In the genomic region with DNA sequence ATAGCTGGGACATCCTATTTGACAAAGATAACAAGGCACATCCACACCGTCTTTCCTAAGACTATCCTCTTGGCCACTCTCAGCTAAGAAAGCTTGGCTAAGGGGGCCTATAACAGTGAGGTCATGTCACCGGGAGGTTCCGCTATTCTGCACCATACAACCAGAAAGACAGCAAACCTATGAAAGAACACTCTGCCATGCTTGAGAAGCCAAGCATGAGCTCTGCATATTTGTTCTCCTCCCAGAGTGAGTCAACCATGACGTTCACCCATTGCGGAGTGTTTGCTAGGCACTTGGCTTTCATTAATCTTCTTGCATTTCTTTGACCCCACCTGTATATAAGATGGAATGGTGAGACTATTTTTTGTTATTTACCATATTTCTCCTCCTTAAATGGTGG, we compare ENCODE assay signal across 12 cellular contexts.
DNase-seq lines count a peak whose midpoint lies in the region; ATAC-seq and TF ChIP-seq lines count a peak whose summit lies in the region.
"Had no signal": no experiment of that assay in that cellular context is flagged by ENCODE, and none has a peak within 500 bp of the region (broad histone marks: within the 10 kb centered on the region; RNA-seq: fewer than 3 reads in every experiment).

No MANE protein-coding gene starts in this region.

- H3K27ac Mint-ChIP-seq in T-helper 17 cell: no peak overlapping the region
- H3K27ac Mint-ChIP-seq: CD14-positive monocyte; natural killer cell treated with Interleukin-12 subunit alpha and Interleukin-12 subunit beta and Interleukin-15 and Interleukin-18, amount 100 ng/mL, for 72 hours had no signal

- H3K27me3 Mint-ChIP-seq in T-helper 17 cell: peaks cover 16% of the 10 kb centered on the region
- H3K27me3 Mint-ChIP-seq: natural killer cell treated with Interleukin-12 subunit alpha and Interleukin-12 subunit beta and Interleukin-15 and Interleukin-18, amount 100 ng/mL, for 72 hours had no signal

- H3K36me3 Mint-ChIP-seq in T-helper 17 cell (ENCODE audit: low read depth): no peaks in the 10 kb centered on the region
- H3K36me3 Mint-ChIP-seq: CD14-positive monocyte; natural killer cell treated with Interleukin-12 subunit alpha and Interleukin-12 subunit beta and Interleukin-15 and Interleukin-18, amount 100 ng/mL, for 72 hours had no signal

- no peak for TF ChIP-seq EP300 in tibial nerve (IDR thresholded peaks at IDR 0.05)

- H3K27me3 ChIP-seq in prostate gland (replicated peaks; ENCODE audit: insufficient read depth) (no peaks in the 10 kb centered on the region), tibial nerve (no peaks in the 10 kb centered on the region)
- H3K27me3 ChIP-seq: hepatocyte had no signal

- peak; percentile 99 for ATAC-seq in GM21360 (IDR thresholded peaks at IDR 0.05; ENCODE audit: unreplicated experiment)
- peak; percentile 88 for ATAC-seq in HG03108 (IDR thresholded peaks at IDR 0.05; ENCODE audit: unreplicated experiment)
- ATAC-seq in T-helper 17 cell: no peak
- ATAC-seq: natural killer cell treated with Interleukin-12 subunit alpha and Interleukin-12 subunit beta and Interleukin-15 and Interleukin-18, amount 100 ng/mL, for 72 hours had no signal

- WGBS in prostate gland: 93% methylated on average over 5 of the region's 5 CpGs
- WGBS in tibial nerve, 2 donors: 95 to 98% methylated on average over 5 of the region's 5 CpGs

- no peak overlapping the region for H3K4me3 Mint-ChIP-seq in T-helper 17 cell
- H3K4me3 Mint-ChIP-seq: CD14-positive monocyte; natural killer cell treated with Interleukin-12 subunit alpha and Interleukin-12 subunit beta and Interleukin-15 and Interleukin-18, amount 100 ng/mL, for 72 hours had no signal

- TF ChIP-seq POLR2A in prostate gland (IDR thresholded peaks at IDR 0.05): no peak
- no peak for TF ChIP-seq POLR2A in tibial nerve (IDR thresholded peaks at IDR 0.05)

- H3K27ac ChIP-seq in prostate gland (no peak overlapping the region), tibial nerve (no peak overlapping the region)
- H3K27ac ChIP-seq: hepatocyte had no signal

- no peaks in the 10 kb centered on the region for H3K4me1 Mint-ChIP-seq in T-helper 17 cell
- H3K4me1 Mint-ChIP-seq: CD14-positive monocyte had no signal

- DNase-seq in GM12864 (ENCODE audit: low read depth) (peak; percentile 22), SHP77 (lab: John Stamatoyannopoulos, UW) (peak; percentile 17 to 35), NOMO-1 treated with DMSO at 0.1 percent for 48 hours (lab: John Stamatoyannopoulos, UW; ENCODE audit: unreplicated experiment) (no peak), prostate gland (ENCODE audit: low spot score) (no peak), tibial nerve (ENCODE audit: low spot score in 2 of 2) (no peak), T-helper 17 cell (no peak)
- DNase-seq: stimulated activated CD4-positive, alpha-beta T cell treated with anti-CD3 and anti-CD28 coated beads, Interleukin-4, amount 100 ng/mL, for 4 hours had no signal

- H3K4me1 ChIP-seq in prostate gland (replicated peaks) (no peaks in the 10 kb centered on the region), tibial nerve (no peaks in the 10 kb centered on the region)

- intact Hi-C loops in prostate gland (cut with DNase I): no loop called here

- H3K36me3 ChIP-seq in prostate gland: no peaks in the 10 kb centered on the region
- H3K36me3 ChIP-seq in tibial nerve: no peaks in the 10 kb centered on the region

- H3K9me3 ChIP-seq in prostate gland: no peaks in the 10 kb centered on the region
- H3K9me3 ChIP-seq in tibial nerve: no peaks in the 10 kb centered on the region
- H3K9me3 ChIP-seq in T-helper 17 cell (ENCODE audit: control insufficient read depth, low read length, poor library complexity, severe bottlenecking): no peaks in the 10 kb centered on the region

- H3K4me3 ChIP-seq in GM12864 (ENCODE audit: low read depth, low read length) (no peak overlapping the region), prostate gland (no peak overlapping the region), tibial nerve (no peak overlapping the region)
- H3K4me3 ChIP-seq: hepatocyte had no signal

- no peak for TF ChIP-seq CTCF in GM12864 (IDR thresholded peaks at IDR 0.05; ENCODE audit: low read depth, low read length, missing control alignments)
- no peak for TF ChIP-seq CTCF in prostate gland (IDR thresholded peaks at IDR 0.05)
- no peak for TF ChIP-seq CTCF in tibial nerve (IDR thresholded peaks at IDR 0.05)

Comparison
In these comparisons a context has a peak if more than half of its experiments do, and no peak if none do; other contexts are left out.
1. DNase-seq: peak in GM12864 (single experiment) and SHP77 (2 of 2); none in NOMO-1 treated with DMSO at 0.1 percent for 48 hours (single experiment), prostate gland (single experiment), tibial nerve (0 of 2) and T-helper 17 cell (0 of 3).